Comparison of ENCODE assay signal across 1 cellular context in the genomic region with DNA sequence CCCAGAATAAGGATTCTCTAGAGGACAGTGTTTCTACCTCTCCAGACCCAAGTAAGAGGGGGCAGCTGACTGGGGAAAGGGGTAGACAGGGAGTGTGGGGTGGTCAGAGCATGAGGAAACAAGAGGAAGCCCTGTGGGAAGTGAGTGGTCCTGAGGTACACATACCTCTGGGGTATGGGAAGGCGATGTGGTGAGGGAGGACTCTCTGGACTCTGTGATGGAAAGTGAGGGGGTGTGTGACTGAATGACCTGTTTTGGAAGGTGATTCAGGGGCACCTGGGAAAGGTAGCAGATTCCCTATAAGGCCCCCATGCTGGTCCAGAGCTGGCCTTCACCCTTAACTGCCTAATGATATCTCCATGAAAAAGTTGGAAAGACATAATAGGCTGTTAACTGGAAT.
TF ChIP-seq lines count a peak whose summit lies in the region.

No MANE protein-coding gene starts in this region.

TF ChIP-seq in WTC11, 78 proteins besides CTCF, POLR2A, EP300 and RAD21 (continued from another document):
- TF ChIP-seq, protein P1, sequence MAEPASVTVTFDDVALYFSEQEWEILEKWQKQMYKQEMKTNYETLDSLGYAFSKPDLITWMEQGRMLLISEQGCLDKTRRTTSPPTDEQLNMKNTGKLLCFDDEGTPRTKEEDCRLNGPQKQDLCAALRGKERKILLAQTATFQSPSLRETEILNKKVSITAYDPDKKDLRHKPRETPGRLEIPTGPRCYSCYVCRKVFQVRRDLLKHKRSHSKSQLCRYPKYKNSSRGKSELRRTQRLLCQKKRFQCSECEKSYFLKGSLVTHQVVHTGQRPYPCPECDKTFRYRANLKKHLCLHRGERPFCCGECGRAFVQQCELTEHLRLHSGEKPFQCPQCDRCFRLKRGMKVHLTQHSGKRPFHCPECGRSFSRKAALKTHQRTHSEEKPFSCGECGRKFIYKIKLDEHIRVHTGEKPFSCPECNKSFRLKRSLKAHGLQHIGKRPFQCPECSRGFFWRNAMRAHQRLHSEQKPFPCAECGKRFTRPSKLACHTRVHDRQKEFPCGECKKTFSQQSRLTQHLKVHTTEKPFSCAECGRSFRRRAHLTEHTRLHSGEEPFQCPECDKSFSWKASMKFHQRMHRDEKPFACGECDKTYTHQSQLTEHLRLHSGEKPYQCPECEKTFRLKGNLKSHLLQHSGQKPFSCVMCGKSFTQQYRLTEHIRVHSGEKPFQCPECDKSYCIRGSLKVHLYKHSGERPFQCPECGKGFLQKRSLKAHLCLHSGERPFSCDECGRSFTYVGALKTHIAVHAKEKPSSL (CRISPR knock-in tag; conservative IDR thresholded peaks at IDR 0.05), result no peak
- TF ChIP-seq, protein P2, sequence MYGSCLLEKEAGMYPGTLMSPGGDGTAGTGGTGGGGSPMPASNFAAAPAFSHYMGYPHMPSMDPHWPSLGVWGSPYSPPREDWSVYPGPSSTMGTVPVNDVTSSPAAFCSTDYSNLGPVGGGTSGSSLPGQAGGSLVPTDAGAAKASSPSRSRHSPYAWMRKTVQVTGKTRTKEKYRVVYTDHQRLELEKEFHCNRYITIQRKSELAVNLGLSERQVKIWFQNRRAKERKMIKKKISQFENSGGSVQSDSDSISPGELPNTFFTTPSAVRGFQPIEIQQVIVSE (CRISPR knock-in tag; IDR thresholded peaks at IDR 0.05; ENCODE audit: borderline replicate concordance), result no peak
- TF ChIP-seq TEAD4 (CRISPR knock-in tag; IDR thresholded peaks at IDR 0.05) (no peak), GTF2I (CRISPR knock-in tag; conservative IDR thresholded peaks at IDR 0.05) (no peak), CREB1 (CRISPR knock-in tag; IDR thresholded peaks at IDR 0.05) (no peak), MAX (CRISPR knock-in tag; IDR thresholded peaks at IDR 0.05) (no peak), ZNF671 (CRISPR knock-in tag; IDR thresholded peaks at IDR 0.05) (no peak)
